ENCODE assay signal across 8 cellular contexts in genomic region chr3:66998899-66999235, GRCh38. TPM values are rescaled to one million over a fixed set of nuclear protein-coding genes. Genes with fewer than 3 reads are reported as not detected.
DNase-seq lines count a peak whose midpoint lies in the region; ATAC-seq and TF ChIP-seq lines count a peak whose summit lies in the region.

No MANE protein-coding gene starts in this region.

- H3K27me3 ChIP-seq in brain microvascular endothelial cell (replicated peaks) (no peaks in the 10 kb centered on the region), mononuclear cell (ENCODE audit: insufficient read depth, low read length) (peaks cover 16% of the 10 kb centered on the region)

- H3K36me3 ChIP-seq in brain microvascular endothelial cell (replicated peaks), result peaks cover 3% of the 10 kb centered on the region

- H3K4me3 Mint-ChIP-seq in stimulated activated naive CD8-positive, alpha-beta T cell treated with anti-CD3 and anti-CD28 coated beads, Interleukin-15, Interleukin-2, amounts not matched to agents 100 ng/mL and 50 ng/mL, for 24 hours, result peak overlapping the region; percentile 93

- peak overlapping the region; percentile 73 for H3K27ac ChIP-seq in brain microvascular endothelial cell

- H3K4me1 ChIP-seq in mononuclear cell (ENCODE audit: insufficient read depth, low read length), result peaks cover 21% of the 10 kb centered on the region

- peaks cover 34% of the 10 kb centered on the region for H3K36me3 Mint-ChIP-seq in stimulated activated naive CD8-positive, alpha-beta T cell treated with anti-CD3 and anti-CD28 coated beads, Interleukin-15, Interleukin-2, amounts not matched to agents 100 ng/mL and 50 ng/mL, for 24 hours (ENCODE audit: low read depth)

- no peak for TF ChIP-seq CTCF in brain microvascular endothelial cell (IDR thresholded peaks at IDR 0.05; ENCODE audit: low read depth, low read length, missing control alignments)

- H3K27ac Mint-ChIP-seq in stimulated activated naive CD8-positive, alpha-beta T cell treated with anti-CD3 and anti-CD28 coated beads, Interleukin-15, Interleukin-2, amounts not matched to agents 100 ng/mL and 50 ng/mL, for 24 hours, result peak overlapping the region; percentile 89

- peaks cover 55% of the 10 kb centered on the region for H3K4me1 Mint-ChIP-seq in stimulated activated naive CD8-positive, alpha-beta T cell treated with anti-CD3 and anti-CD28 coated beads, Interleukin-15, Interleukin-2, amounts not matched to agents 100 ng/mL and 50 ng/mL, for 24 hours (ENCODE audit: low read depth)

- peaks cover 25% of the 10 kb centered on the region for H3K27me3 Mint-ChIP-seq in stimulated activated naive CD8-positive, alpha-beta T cell treated with anti-CD3 and anti-CD28 coated beads, Interleukin-15, Interleukin-2, amounts not matched to agents 100 ng/mL and 50 ng/mL, for 24 hours

- ATAC-seq in stimulated activated naive CD8-positive, alpha-beta T cell treated with anti-CD3 and anti-CD28 coated beads, Interleukin-15, Interleukin-2, amounts not matched to agents 100 U/mL and 50 U/mL, for 24 hours, result no peak
- no peak for ATAC-seq in GM18511 (IDR thresholded peaks at IDR 0.05; ENCODE audit: unreplicated experiment)
- no peak for ATAC-seq in HG02981 (IDR thresholded peaks at IDR 0.05; ENCODE audit: unreplicated experiment)
- no peak for ATAC-seq in HG03439 (IDR thresholded peaks at IDR 0.05; ENCODE audit: unreplicated experiment)

- H3K9me3 ChIP-seq in mononuclear cell (ENCODE audit: low read depth, low read length), result no peaks in the 10 kb centered on the region

- H3K9me3 Mint-ChIP-seq in stimulated activated naive CD8-positive, alpha-beta T cell treated with anti-CD3 and anti-CD28 coated beads, Interleukin-15, Interleukin-2, amounts not matched to agents 100 ng/mL and 50 ng/mL, for 24 hours, result no peaks in the 10 kb centered on the region

- in situ Hi-C loops in brain microvascular endothelial cell (cut with HindIII; ENCODE audit: low pct_ligation_motif_present, low sequenced_read_pairs), result no loop called here

- DNase-seq in stimulated activated naive CD8-positive, alpha-beta T cell treated with anti-CD3 and anti-CD28 coated beads, Interleukin-15, Interleukin-2, amounts not matched to agents 100 U/mL and 50 U/mL, for 24 hours, result no peak
- no peak for DNase-seq in brain microvascular endothelial cell
- no peak for DNase-seq in Ammon's horn (ENCODE audit: low spot score)

- peak overlapping the region; percentile 84 for H3K4me3 ChIP-seq in brain microvascular endothelial cell (ENCODE audit: low read depth, low read length)
- H3K4me3 ChIP-seq in mononuclear cell (ENCODE audit: low read length), result peak overlapping the region; percentile 65

RNA-seq across cellular contexts. Expression of gene KBTBD8, which starts 0.8 kb away (rescaled TPM):
- total RNA-seq in mononuclear cell, result 55.1 TPM
